In genomic region chr5:144416196-144416595, GRCh38 we compare ENCODE assay signal across 35 cellular contexts.
"Had no signal": no experiment of that assay in that cellular context is flagged by ENCODE, and none has a peak within 500 bp of the region (broad histone marks: within the 10 kb centered on the region; RNA-seq: fewer than 3 reads in every experiment).

No MANE protein-coding gene starts in this region.

- H3K36me3 ChIP-seq: MG63 had no signal

- H3K4me3 ChIP-seq: MG63 had no signal

- H3K9me3 ChIP-seq: MG63 had no signal

- DNase-seq: Karpas-422, Kasumi-1, MG63, MM.1S, MV-4-11, NCI-H1048, NCI-H1092, NCI-H1092 treated with DMSO at 0.1 percent for 48 hours, NCI-H1105, NCI-H1105 treated with DMSO at 0.1 percent for 48 hours, NCI-H1417, NCI-H1417 treated with DMSO at 0.1 percent for 48 hours, NCI-H1436, NCI-H1436 treated with DMSO at 0.1 percent for 48 hours, NCI-H146, NCI-H1694, NCI-H1694 treated with DMSO at 0.1 percent for 48 hours, NCI-H187, NCI-H187 treated with DMSO at 0.1 percent for 48 hours, NCI-H1930, NCI-H2029, NCI-H2029 treated with DMSO at 0.1 percent for 48 hours, NCI-H2081, NCI-H2081 treated with DMSO at 0.1 percent for 48 hours, NCI-H2107, NCI-H2171, NCI-H2171 treated with DMSO at 0.1 percent for 48 hours, NCI-H2227 treated with DMSO at 0.1 percent for 48 hours, NCI-H226, NCI-H446, NCI-H446 treated with DMSO at 0.1 percent for 48 hours, NCI-H510A, NCI-H510A treated with DMSO at 0.1 percent for 48 hours, NCI-H524 treated with DMSO at 0.1 percent for 48 hours, NCI-H526 had no signal
